Comparison of ENCODE assay signal across 21 cellular contexts in the genomic region with DNA sequence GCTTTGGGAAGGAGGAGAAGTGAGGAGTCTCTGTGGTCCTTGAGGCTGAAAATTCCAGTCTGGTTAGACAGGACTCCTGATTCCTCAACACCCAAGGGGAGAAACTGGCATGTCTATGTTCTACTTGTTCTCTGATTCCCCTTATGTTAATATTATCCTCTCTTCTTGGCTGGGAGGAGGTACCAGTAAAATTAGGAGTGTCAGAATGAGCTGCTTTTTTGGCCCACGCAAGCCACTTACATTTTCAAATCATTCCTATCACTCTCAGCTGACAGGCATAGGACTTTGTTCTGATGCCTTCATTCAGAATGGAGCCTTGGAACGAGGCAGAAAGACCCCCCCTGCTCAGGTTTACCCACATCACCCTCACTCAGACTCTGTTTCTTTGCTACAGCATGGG.
DNase-seq lines count a peak whose midpoint lies in the region; ATAC-seq lines count a peak whose summit lies in the region.
"Had no signal": no experiment of that assay in that cellular context is flagged by ENCODE, and none has a peak within 500 bp of the region (broad histone marks: within the 10 kb centered on the region; RNA-seq: fewer than 3 reads in every experiment).

No MANE protein-coding gene starts in this region.

- POLR2A ChIA-PET in activated CD4-positive, alpha-beta T cell treated with anti-CD3 and anti-CD28 coated beads for 36 hours (lab: Charles Lee): interaction anchor here (1.0 kb wide), 1 partner anchor 26 kb away, joined by 9 read pairs; no protein-coding TSS in a partner anchor

- H3K27ac ChIP-seq in thymus (ENCODE audit: low read depth): peak overlapping the region; percentile 83
- H3K27ac ChIP-seq: 22Rv1 had no signal

- no peaks in the 10 kb centered on the region for H3K27me3 ChIP-seq in thymus (ENCODE audit: control insufficient read depth, insufficient read depth)
- H3K27me3 ChIP-seq: BE2C had no signal

- no peaks in the 10 kb centered on the region for H3K27me3 Mint-ChIP-seq in activated CD4-positive, alpha-beta T cell treated with anti-CD3 and anti-CD28 coated beads for 36 hours
- no peaks in the 10 kb centered on the region for H3K27me3 Mint-ChIP-seq in activated naive CD4-positive, alpha-beta T cell treated with anti-CD3 and anti-CD28 coated beads, Interleukin-2, amount 50 U/mL, for 24 hours
- no peaks in the 10 kb centered on the region for H3K27me3 Mint-ChIP-seq in activated naive CD8-positive, alpha-beta T cell treated with anti-CD3 and anti-CD28 coated beads, Interleukin-2, amount 50 U/mL, for 24 hours

- peaks cover 22% of the 10 kb centered on the region for H3K36me3 Mint-ChIP-seq in activated CD4-positive, alpha-beta T cell treated with anti-CD3 and anti-CD28 coated beads for 36 hours (ENCODE audit: low read depth)
- H3K36me3 Mint-ChIP-seq in activated naive CD4-positive, alpha-beta T cell treated with anti-CD3 and anti-CD28 coated beads, Interleukin-2, amount 50 U/mL, for 24 hours: peaks cover 3% of the 10 kb centered on the region
- H3K36me3 Mint-ChIP-seq in activated naive CD8-positive, alpha-beta T cell treated with anti-CD3 and anti-CD28 coated beads, Interleukin-2, amount 50 U/mL, for 24 hours (ENCODE audit: low read depth): no peaks in the 10 kb centered on the region

- intact Hi-C loops in activated CD4-positive, alpha-beta T cell treated with anti-CD3 and anti-CD28 coated beads for 36 hours (cut with DNase I, micrococcal nuclease): loop anchor here in 1 of 2 experiments (2.0 kb wide), 1 partner anchor 24 kb away; no protein-coding TSS in a partner anchor

- H3K9me3 Mint-ChIP-seq in activated CD4-positive, alpha-beta T cell treated with anti-CD3 and anti-CD28 coated beads for 36 hours (ENCODE audit: low read depth): peaks cover 2% of the 10 kb centered on the region
- peaks cover 11% of the 10 kb centered on the region for H3K9me3 Mint-ChIP-seq in activated naive CD4-positive, alpha-beta T cell treated with anti-CD3 and anti-CD28 coated beads, Interleukin-2, amount 50 U/mL, for 24 hours
- H3K9me3 Mint-ChIP-seq in activated naive CD8-positive, alpha-beta T cell treated with anti-CD3 and anti-CD28 coated beads, Interleukin-2, amount 50 U/mL, for 24 hours: no peaks in the 10 kb centered on the region

- ATAC-seq in activated CD4-positive, alpha-beta T cell treated with anti-CD3 and anti-CD28 coated beads for 36 hours: no peak
- no peak for ATAC-seq in activated naive CD8-positive, alpha-beta T cell treated with anti-CD3 and anti-CD28 coated beads, Interleukin-2, amount 50 U/mL, for 24 hours
- ATAC-seq in GM21723 (IDR thresholded peaks at IDR 0.05; ENCODE audit: unreplicated experiment): no peak
- ATAC-seq: GM12878, GM23338, HepG2, PC-3 had no signal

- CTCF ChIA-PET in activated CD4-positive, alpha-beta T cell treated with anti-CD3 and anti-CD28 coated beads for 36 hours (lab: Charles Lee): interaction anchor here (0.6 to 3.5 kb wide), 7 partner anchors 9 to 897 kb away, joined by 3 to 12 read pairs (median 4); no protein-coding TSS in a partner anchor

- no peak overlapping the region for H3K4me3 ChIP-seq in thymus (ENCODE audit: low read length)
- H3K4me3 ChIP-seq: GM12878, GM23338 had no signal

- WGBS in thymus: 46% methylated on average over 2 of the region's 2 CpGs

- no peak overlapping the region for H3K4me3 Mint-ChIP-seq in activated CD4-positive, alpha-beta T cell treated with anti-CD3 and anti-CD28 coated beads for 36 hours
- H3K4me3 Mint-ChIP-seq in activated naive CD4-positive, alpha-beta T cell treated with anti-CD3 and anti-CD28 coated beads, Interleukin-2, amount 50 U/mL, for 24 hours: no peak overlapping the region
- no peak overlapping the region for H3K4me3 Mint-ChIP-seq in activated naive CD8-positive, alpha-beta T cell treated with anti-CD3 and anti-CD28 coated beads, Interleukin-2, amount 50 U/mL, for 24 hours
- H3K4me3 Mint-ChIP-seq: GM23338 had no signal

- H3K9me3 ChIP-seq in thymus (ENCODE audit: control insufficient read depth): no peaks in the 10 kb centered on the region
- H3K9me3 ChIP-seq: BE2C had no signal

- no peaks in the 10 kb centered on the region for H3K36me3 ChIP-seq in thymus (ENCODE audit: control insufficient read depth, insufficient read depth)
- H3K36me3 ChIP-seq: BE2C had no signal

- DNase-seq in activated CD4-positive, alpha-beta T cell treated with anti-CD3 and anti-CD28 coated beads for 36 hours: no peak
- no peak for DNase-seq in activated CD4-positive, alpha-beta T cell treated with anti-CD3 and anti-CD28 coated beads, Interleukin-2, amount 50 U/mL, for 48 hours
- DNase-seq in activated naive CD4-positive, alpha-beta T cell (lab: John Stamatoyannopoulos, UW): no peak
- no peak for DNase-seq in activated naive CD8-positive, alpha-beta T cell treated with anti-CD3 and anti-CD28 coated beads, Interleukin-2, amount 50 U/mL, for 24 hours
- no peak for DNase-seq in dedifferentiated amniotic fluid mesenchymal stem cell (ENCODE audit: extremely low spot score)
- DNase-seq: BE2C, GDM1, KG1, NCI-H1048, NCI-H1436 treated with DMSO at 0.1 percent for 48 hours, NCI-H2081, NCI-H510A treated with DMSO at 0.1 percent for 48 hours, NCI-H82, PC-3 had no signal

- H3K27ac Mint-ChIP-seq in activated CD4-positive, alpha-beta T cell treated with anti-CD3 and anti-CD28 coated beads for 36 hours: peak overlapping the region; percentile 90
- peak overlapping the region; percentile 76 for H3K27ac Mint-ChIP-seq in activated naive CD4-positive, alpha-beta T cell treated with anti-CD3 and anti-CD28 coated beads, Interleukin-2, amount 50 U/mL, for 24 hours
- peak overlapping the region; percentile 82 for H3K27ac Mint-ChIP-seq in activated naive CD8-positive, alpha-beta T cell treated with anti-CD3 and anti-CD28 coated beads, Interleukin-2, amount 50 U/mL, for 24 hours
- H3K27ac Mint-ChIP-seq: GM23338 had no signal

- peaks cover 76% of the 10 kb centered on the region for H3K4me1 ChIP-seq in thymus (ENCODE audit: control insufficient read depth, insufficient read depth, low read length)
- H3K4me1 ChIP-seq: BE2C had no signal

- H3K4me1 Mint-ChIP-seq in activated CD4-positive, alpha-beta T cell treated with anti-CD3 and anti-CD28 coated beads for 36 hours: peaks cover 93% of the 10 kb centered on the region
- H3K4me1 Mint-ChIP-seq in activated naive CD4-positive, alpha-beta T cell treated with anti-CD3 and anti-CD28 coated beads, Interleukin-2, amount 50 U/mL, for 24 hours: peaks cover 100% of the 10 kb centered on the region
- H3K4me1 Mint-ChIP-seq in activated naive CD8-positive, alpha-beta T cell treated with anti-CD3 and anti-CD28 coated beads, Interleukin-2, amount 50 U/mL, for 24 hours: peaks cover 94% of the 10 kb centered on the region
